Comparison of ENCODE assay signal across 13 cellular contexts in genomic region chr15:41791970-41792637, GRCh38. TPM values are rescaled to one million over a fixed set of nuclear protein-coding genes. Genes with fewer than 3 reads are reported as not detected.
DNase-seq lines count a peak whose midpoint lies in the region; ATAC-seq and TF ChIP-seq lines count a peak whose summit lies in the region.
"Had no signal": no experiment of that assay in that cellular context is flagged by ENCODE, and none has a peak within 500 bp of the region (broad histone marks: within the 10 kb centered on the region; RNA-seq: fewer than 3 reads in every experiment).

No MANE protein-coding gene starts in this region.

- H3K27ac ChIP-seq in SK-N-MC (0 out of 2 replicates have a peak overlapping the region, but pooled peaks have one; percentile 23), stomach (peak overlapping the region in 2 of 5 donors; percentile 47 to 55)

- peak overlapping the region; percentile 40 to 77 for H3K27ac Mint-ChIP-seq in natural killer cell treated with Interleukin-12 subunit alpha and Interleukin-12 subunit beta and Interleukin-15 and Interleukin-18, amount 100 ng/mL, for 72 hours
- H3K27ac Mint-ChIP-seq in chondrocyte (ENCODE audit: unreplicated experiment) = no peak overlapping the region

- TF ChIP-seq POLR2A in stomach (IDR thresholded peaks at IDR 0.05) = no peak

- H3K36me3 ChIP-seq in SK-N-MC (ENCODE audit: insufficient read depth, low read length) (no peaks in the 10 kb centered on the region), stomach (no peaks in the 10 kb centered on the region)
- H3K36me3 ChIP-seq: esophagus squamous epithelium had no signal

- H3K4me3 Mint-ChIP-seq in natural killer cell treated with Interleukin-12 subunit alpha and Interleukin-12 subunit beta and Interleukin-15 and Interleukin-18, amount 100 ng/mL, for 72 hours = peak overlapping the region; percentile 52
- H3K4me3 Mint-ChIP-seq in chondrocyte (ENCODE audit: unreplicated experiment) = no peak overlapping the region

- no peaks in the 10 kb centered on the region for H3K27me3 Mint-ChIP-seq in natural killer cell treated with Interleukin-12 subunit alpha and Interleukin-12 subunit beta and Interleukin-15 and Interleukin-18, amount 100 ng/mL, for 72 hours
- H3K27me3 Mint-ChIP-seq in chondrocyte (ENCODE audit: low read depth) = no peaks in the 10 kb centered on the region

- H3K9me3 ChIP-seq in SK-N-MC (ENCODE audit: low read depth, low read length) = no peaks in the 10 kb centered on the region
- no peaks in the 10 kb centered on the region for H3K9me3 ChIP-seq in stomach
- H3K9me3 ChIP-seq: esophagus squamous epithelium, testis had no signal

- no peaks in the 10 kb centered on the region for H3K36me3 Mint-ChIP-seq in natural killer cell treated with Interleukin-12 subunit alpha and Interleukin-12 subunit beta and Interleukin-15 and Interleukin-18, amount 100 ng/mL, for 72 hours
- no peaks in the 10 kb centered on the region for H3K36me3 Mint-ChIP-seq in chondrocyte (ENCODE audit: low read depth)

- 86 to 91% (median 90%) methylated on average over 6 of the region's 6 CpGs for WGBS in stomach, 5 donors

- no peaks in the 10 kb centered on the region for H3K27me3 ChIP-seq in stomach
- H3K27me3 ChIP-seq: esophagus squamous epithelium, testis had no signal

- no peaks in the 10 kb centered on the region for H3K9me3 Mint-ChIP-seq in natural killer cell treated with Interleukin-12 subunit alpha and Interleukin-12 subunit beta and Interleukin-15 and Interleukin-18, amount 100 ng/mL, for 72 hours
- no peaks in the 10 kb centered on the region for H3K9me3 Mint-ChIP-seq in chondrocyte (ENCODE audit: low read depth)

- DNase-seq in DMS79 treated with DMSO at 0.1 percent for 48 hours (lab: John Stamatoyannopoulos, UW) (peak; percentile 30), NCI-H1436 (lab: John Stamatoyannopoulos, UW) (peak; percentile 93), SK-N-MC (ENCODE audit: low read depth, low spot score) (no peak), stomach (no peak), chondrocyte (ENCODE audit: low spot score) (no peak)
- no peak for DNase-seq in natural killer cell treated with Interleukin-12 subunit alpha and Interleukin-12 subunit beta and Interleukin-15 and Interleukin-18, amount 100 ng/mL, for 72 hours (ENCODE audit: low spot score)
- DNase-seq: esophagus squamous epithelium, Karpas-422, midbrain, NCI-H510A, testis had no signal

- H3K4me1 Mint-ChIP-seq in natural killer cell treated with Interleukin-12 subunit alpha and Interleukin-12 subunit beta and Interleukin-15 and Interleukin-18, amount 100 ng/mL, for 72 hours (ENCODE audit: low read depth in 2 of 2) = peaks cover 44 to 57% of the 10 kb centered on the region in 2 donors
- peaks cover 61% of the 10 kb centered on the region for H3K4me1 Mint-ChIP-seq in chondrocyte (ENCODE audit: low read depth)

- no peak for TF ChIP-seq CTCF in stomach (IDR thresholded peaks at IDR 0.05)
- no peak for TF ChIP-seq CTCF in chondrocyte (IDR thresholded peaks at IDR 0.05)

- no peak for TF ChIP-seq EP300 in stomach (IDR thresholded peaks at IDR 0.05)

- H3K9ac ChIP-seq in SK-N-MC (ENCODE audit: insufficient read length) = no peak overlapping the region

- intact Hi-C loops in stomach (cut with DNase I; ENCODE audit: low total_unique reads) = no loop called here

- H3K4me3 ChIP-seq in SK-N-MC (no peak overlapping the region), stomach (no peak overlapping the region)
- H3K4me3 ChIP-seq: esophagus squamous epithelium, testis had no signal

- no peak for ATAC-seq in natural killer cell treated with Interleukin-12 subunit alpha and Interleukin-12 subunit beta and Interleukin-15 and Interleukin-18, amount 100 ng/mL, for 72 hours
- ATAC-seq in esophagus mucosa (no peak), GM19395 (IDR thresholded peaks at IDR 0.05; ENCODE audit: unreplicated experiment) (no peak)

- peaks cover 42 to 83% (median 59%) of the 10 kb centered on the region in 4 donors for H3K4me1 ChIP-seq in stomach

RNA-seq across cellular contexts. Expression of gene MAPKBP1, which starts 17.8 kb away (rescaled TPM):
- 10 to 100 TPM; 30.6 to 53.2 TPM for total RNA-seq in natural killer cell treated with Interleukin-12 subunit alpha and Interleukin-12 subunit beta and Interleukin-15 and Interleukin-18, amount 100 ng/mL, for 72 hours
- 26.1 TPM for total RNA-seq in esophagus mucosa
- total RNA-seq in stomach = 10 to 100 TPM in 4 of 5 donors, 1 to 10 TPM in 1; 8.8 to 41.5 (median 22.6) TPM
- polyA plus RNA-seq in stomach = 10 to 100 TPM in 2 of 3 donors, 1 to 10 TPM in 1; 9.0 to 20.5 (median 13.1) TPM
- total RNA-seq in chondrocyte = 24.9 to 36.6 TPM (median 27.2 TPM) in 3 replicates

RNA-seq across cellular contexts. Expression of gene JMJD7, which starts 35.8 kb away (rescaled TPM):
- total RNA-seq in natural killer cell treated with Interleukin-12 subunit alpha and Interleukin-12 subunit beta and Interleukin-15 and Interleukin-18, amount 100 ng/mL, for 72 hours = 10 to 100 TPM in 1 of 2 donors, 1 to 10 TPM in 1; 6.7 to 12.1 TPM
- total RNA-seq in esophagus mucosa (35.4 TPM), stomach (1 to 10 TPM in 1 of 5 donors, under 1 TPM in 2, not detected in 2; 0.55 to 3.1 (median 0.58) TPM), chondrocyte (4.9 to 5.4 TPM (median 5.2 TPM) in 3 replicates)
- polyA plus RNA-seq in stomach = 10 to 100 TPM; 16.8 to 24.2 (median 22.5) TPM

RNA-seq across cellular contexts. Expression of gene PLA2G4B, which starts 46.5 kb away (rescaled TPM):
- total RNA-seq in natural killer cell treated with Interleukin-12 subunit alpha and Interleukin-12 subunit beta and Interleukin-15 and Interleukin-18, amount 100 ng/mL, for 72 hours = 10 to 100 TPM in 1 of 2 donors, 1 to 10 TPM in 1; 4.7 to 13.4 TPM
- total RNA-seq in esophagus mucosa (23.6 TPM), stomach (10 to 100 TPM in 3 of 5 donors, 1 to 10 TPM in 2; 2.6 to 71.2 (median 22.6) TPM), chondrocyte (2.1 to 3.4 TPM (median 2.9 TPM) in 3 replicates)
- 10 to 100 TPM in 1 of 3 donors, 1 to 10 TPM in 2; 4.0 to 38.5 (median 5.3) TPM for polyA plus RNA-seq in stomach

Comparison
In these comparisons a context has a peak if more than half of its experiments do, and no peak if none do; other contexts are left out.
1. DNase-seq: peak in DMS79 treated with DMSO at 0.1 percent for 48 hours (single experiment) and NCI-H1436 (single experiment); none in SK-N-MC (single experiment), natural killer cell treated with Interleukin-12 subunit alpha and Interleukin-12 subunit beta and Interleukin-15 and Interleukin-18, amount 100 ng/mL, for 72 hours (single experiment), stomach (single experiment) and chondrocyte (single experiment).